In the genomic region with DNA sequence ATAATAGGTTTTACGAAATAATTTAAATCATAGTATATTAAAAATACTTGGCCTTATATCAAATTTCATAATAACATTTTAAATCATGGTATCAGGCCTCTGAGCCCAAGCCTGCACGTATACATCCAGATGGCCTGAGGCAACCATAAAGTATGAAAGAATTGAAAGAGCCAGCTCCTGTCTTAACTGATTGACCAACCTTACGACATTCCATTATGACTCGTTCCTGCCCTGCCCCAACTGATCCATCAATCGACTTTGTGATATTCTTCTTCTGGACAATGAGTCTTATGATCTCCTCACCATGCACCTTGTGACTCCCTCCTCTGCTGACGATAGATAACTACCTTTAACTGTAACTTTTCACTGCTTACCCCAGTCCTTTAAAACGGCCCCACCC, we compare ENCODE assay signal across 16 cellular contexts.
DNase-seq lines count a peak whose midpoint lies in the region; ATAC-seq and TF ChIP-seq lines count a peak whose summit lies in the region.
"Had no signal": no experiment of that assay in that cellular context is flagged by ENCODE, and none has a peak within 500 bp of the region (broad histone marks: within the 10 kb centered on the region; RNA-seq: fewer than 3 reads in every experiment).

No MANE protein-coding gene starts in this region.

- WGBS in mammary epithelial cell (ENCODE audit: low coverage, missing lambda C conversion rate) = 17% methylated on average over 7 of the region's 7 CpGs

- dilution Hi-C loops in mammary epithelial cell (cut with HindIII; ENCODE audit: low sequenced_read_pairs) = no loop called here

- H3K27ac ChIP-seq in PC-3 (ENCODE audit: low read length) (peak overlapping the region; percentile 66), mammary epithelial cell (ENCODE audit: insufficient read depth, low read depth, low read length) (no peak overlapping the region), epithelial cell of prostate (peak overlapping the region; percentile 20), OCI-LY7 (ENCODE audit: low read depth, low read length, poor library complexity, severe bottlenecking) (no peak overlapping the region)
- H3K27ac ChIP-seq: C4-2B had no signal

- H2AFZ ChIP-seq in PC-3 (ENCODE audit: low read length) = peak overlapping the region; percentile 31; the same call in 1 of the 2 replicates
- no peak overlapping the region for H2AFZ ChIP-seq in mammary epithelial cell (ENCODE audit: low read depth, low read length)
- H2AFZ ChIP-seq in OCI-LY7 (ENCODE audit: low read length) = no peak overlapping the region

- H3K4me3 ChIP-seq in PC-3 (ENCODE audit: low read length) (no peak overlapping the region), mammary epithelial cell (replicated peaks in 1 of 3; ENCODE audit: insufficient read depth in 1 of 3, low read depth in 2 of 3, low read length in 3 of 3) (no peak overlapping the region), OCI-LY7 (ENCODE audit: low read depth, low read length, poor library complexity, severe bottlenecking) (no peak overlapping the region)

- DNase-seq in PC-3 (peak; percentile 87), mammary epithelial cell (peak; percentile 50), epithelial cell of prostate (ENCODE audit: low read depth, low spot score) (peak; percentile 18), OCI-LY7 (ENCODE audit: low spot score) (no peak)
- DNase-seq: ACHN; BE2C; CD4-positive, alpha-beta T cell; DMS153; DMS79; GDM1; GOT3; H9 had no signal

- in situ Hi-C loops in mammary epithelial cell (cut with MboI; ENCODE audit: low sequenced_read_pairs in 2 of 2) = no loop called here

- no peaks in the 10 kb centered on the region for H3F3A ChIP-seq in PC-3 (ENCODE audit: low read length, unreplicated experiment)

- POLR2A ChIA-PET in PC-3 (lab: Charles Lee; ENCODE audit: unreplicated experiment) = no interaction called here
- POLR2A ChIA-PET in OCI-LY7 (lab: Charles Lee) = interaction anchor here (1.0 kb wide), 1 partner anchor 17 kb away, joined by 3 read pairs; no protein-coding TSS in a partner anchor

- intact Hi-C loops in PC-3 (cut with micrococcal nuclease) = no loop called here
- intact Hi-C loops in mammary epithelial cell (cut with micrococcal nuclease) = no loop called here
- intact Hi-C loops in OCI-LY7 (cut with micrococcal nuclease; ENCODE audit: unreplicated experiment) = no loop called here

- H3K27me3 ChIP-seq in PC-3 (ENCODE audit: low read length) (no peaks in the 10 kb centered on the region), mammary epithelial cell (ENCODE audit: insufficient read depth, low read length) (no peaks in the 10 kb centered on the region)
- H3K27me3 ChIP-seq: BE2C had no signal

- H4K20me1 ChIP-seq in PC-3 (ENCODE audit: low read length) (no peaks in the 10 kb centered on the region), mammary epithelial cell (ENCODE audit: insufficient read depth, low read length) (no peaks in the 10 kb centered on the region), OCI-LY7 (ENCODE audit: insufficient read depth, low read length) (no peaks in the 10 kb centered on the region)

- no peaks in the 10 kb centered on the region for H3K9me2 ChIP-seq in PC-3 (replicated peaks; ENCODE audit: low read length)
- no peaks in the 10 kb centered on the region for H3K9me2 ChIP-seq in OCI-LY7 (ENCODE audit: insufficient read depth, low read length)

- no peak for ATAC-seq in PC-3
- ATAC-seq in GM21423 (IDR thresholded peaks at IDR 0.05; ENCODE audit: unreplicated experiment) = no peak
- ATAC-seq in HG02885 (IDR thresholded peaks at IDR 0.05; ENCODE audit: poor library complexity, unreplicated experiment) = no peak
- ATAC-seq: HepG2 had no signal

- H3K9me3 ChIP-seq in PC-3 (ENCODE audit: low read length) (no peaks in the 10 kb centered on the region), mammary epithelial cell (replicated peaks; ENCODE audit: insufficient read depth, low read length) (peaks cover 4% of the 10 kb centered on the region), OCI-LY7 (ENCODE audit: low read length) (no peaks in the 10 kb centered on the region)
- H3K9me3 ChIP-seq: BE2C had no signal

- H3K79me2 ChIP-seq in PC-3 (ENCODE audit: low read length) (no peaks in the 10 kb centered on the region), mammary epithelial cell (ENCODE audit: insufficient read depth, low read length) (no peaks in the 10 kb centered on the region), OCI-LY7 (ENCODE audit: insufficient read depth, low read depth, low read length) (no peaks in the 10 kb centered on the region)

- BruUV-seq in PC-3 (replicated peaks; lab: Mats Ljungman, UMichigan) = no TSS peak
- BruUV-seq in mammary epithelial cell (replicated peaks; lab: Mats Ljungman, UMichigan) = no TSS peak
- no TSS peak for BruUV-seq in OCI-LY7 (replicated peaks; lab: Mats Ljungman, UMichigan)

- TF ChIP-seq CTCF in PC-3 (conservative IDR thresholded peaks at IDR 0.05; ENCODE audit: low read depth, low read length) (no peak), mammary epithelial cell (conservative IDR thresholded peaks at IDR 0.05 in 1 of 2, IDR thresholded peaks at IDR 0.05 in 1 of 2; ENCODE audit: extremely low read depth in 1 of 2, insufficient read depth in 1 of 2, low read depth in 1 of 2, low read length in 2 of 2) (no peak), OCI-LY7 (conservative IDR thresholded peaks at IDR 0.05; ENCODE audit: low read length) (no peak)

- H3K4me2 ChIP-seq in PC-3 (ENCODE audit: low read length) (peak overlapping the region; percentile 7; the same call in 1 of the 2 replicates), mammary epithelial cell (ENCODE audit: insufficient read depth, low read depth, low read length) (no peak overlapping the region), OCI-LY7 (ENCODE audit: low read length) (no peak overlapping the region)

- no peak overlapping the region for H3K9ac ChIP-seq in PC-3 (ENCODE audit: low read length)
- no peak overlapping the region for H3K9ac ChIP-seq in mammary epithelial cell (ENCODE audit: insufficient read depth, low read length)

- no peaks in the 10 kb centered on the region for H3K36me3 ChIP-seq in PC-3 (ENCODE audit: low read depth, low read length)
- H3K36me3 ChIP-seq in mammary epithelial cell (ENCODE audit: insufficient read depth, low read length) = no peaks in the 10 kb centered on the region
- H3K36me3 ChIP-seq in OCI-LY7 (ENCODE audit: insufficient read depth, low read length) = no peaks in the 10 kb centered on the region
- H3K36me3 ChIP-seq: BE2C had no signal

- CTCF ChIA-PET in PC-3 (lab: Charles Lee) (no interaction called here), mammary epithelial cell (lab: Charles Lee; ENCODE audit: low non-redundant PET) (no interaction called here), OCI-LY7 (lab: Charles Lee; ENCODE audit: unreplicated experiment) (no interaction called here)

- peaks cover 34% of the 10 kb centered on the region for H3K4me1 ChIP-seq in PC-3 (ENCODE audit: insufficient read depth, low read length)
- no peaks in the 10 kb centered on the region for H3K4me1 ChIP-seq in mammary epithelial cell (ENCODE audit: insufficient read depth, low read length)
- no peaks in the 10 kb centered on the region for H3K4me1 ChIP-seq in OCI-LY7 (ENCODE audit: insufficient read depth, low read length, poor library complexity, severe bottlenecking)
- H3K4me1 ChIP-seq: BE2C had no signal

Comparison
In these comparisons a context has a peak if more than half of its experiments do, and no peak if none do; other contexts are left out.
1. H3K27ac ChIP-seq: peak in PC-3 (single experiment) and epithelial cell of prostate (single experiment); none in mammary epithelial cell (single experiment) and OCI-LY7 (single experiment).